In genomic region chr13:44437356-44438233, GRCh38 we compare ENCODE assay signal across 8 cellular contexts.
A peak's percentile ranks its signal among the peaks of the same experiment; 100 is the strongest.
DNase-seq lines count a peak whose midpoint lies in the region; ATAC-seq lines count a peak whose summit lies in the region.

No MANE protein-coding gene starts in this region.

- H3K36me3 Mint-ChIP-seq in activated T-cell treated with anti-CD3 and anti-CD28 coated beads, Interleukin-2, amount 50 U/mL, for 72 hours (ENCODE audit: insufficient read depth in 2 of 2), result peaks cover 0 to 6% of the 10 kb centered on the region in 2 donors
- H3K36me3 Mint-ChIP-seq in activated naive CD8-positive, alpha-beta T cell treated with anti-CD3 and anti-CD28 coated beads for 36 hours, result peaks cover 3% of the 10 kb centered on the region

- H3K27me3 Mint-ChIP-seq in activated T-cell treated with anti-CD3 and anti-CD28 coated beads, Interleukin-2, amount 50 U/mL, for 72 hours (ENCODE audit: low read depth), result peaks cover 23% of the 10 kb centered on the region
- peaks cover 16% of the 10 kb centered on the region for H3K27me3 Mint-ChIP-seq in activated naive CD8-positive, alpha-beta T cell treated with anti-CD3 and anti-CD28 coated beads for 36 hours

- no peaks in the 10 kb centered on the region for H3K9me3 Mint-ChIP-seq in activated T-cell treated with anti-CD3 and anti-CD28 coated beads, Interleukin-2, amount 50 U/mL, for 72 hours
- H3K9me3 Mint-ChIP-seq in activated naive CD8-positive, alpha-beta T cell treated with anti-CD3 and anti-CD28 coated beads for 36 hours, result no peaks in the 10 kb centered on the region

- H3K27ac Mint-ChIP-seq in activated T-cell treated with anti-CD3 and anti-CD28 coated beads, Interleukin-2, amount 50 U/mL, for 72 hours, result no peak overlapping the region
- H3K27ac Mint-ChIP-seq in activated naive CD8-positive, alpha-beta T cell treated with anti-CD3 and anti-CD28 coated beads for 36 hours, result no peak overlapping the region

- DNase-seq in activated T-cell treated with anti-CD3 and anti-CD28 coated beads, Interleukin-2, amount 50 U/mL, for 72 hours, result no peak
- DNase-seq in activated T-cell treated with anti-CD3 and anti-CD28 coated beads, Interleukin-2, amount 50 U/mL, for 48 hours, result no peak
- peak; percentile 34 to 64 for DNase-seq in NCI-H1930 (lab: John Stamatoyannopoulos, UW)
- DNase-seq in activated naive CD8-positive, alpha-beta T cell treated with anti-CD3 and anti-CD28 coated beads for 36 hours, result no peak
- no peak for DNase-seq in left ventricle myocardium superior
- no peak for DNase-seq in skeletal muscle cell (ENCODE audit: low read depth)

- H3K4me3 Mint-ChIP-seq in activated T-cell treated with anti-CD3 and anti-CD28 coated beads, Interleukin-2, amount 50 U/mL, for 72 hours, result peak overlapping the region; percentile 86 to 93
- H3K4me3 Mint-ChIP-seq in activated naive CD8-positive, alpha-beta T cell treated with anti-CD3 and anti-CD28 coated beads for 36 hours, result peak overlapping the region; percentile 55

- intact Hi-C loops in left ventricle myocardium superior (cut with micrococcal nuclease), result loop anchor here (2.0 to 5.0 kb wide), 3 partner anchors 200 to 529 kb away; no protein-coding TSS in a partner anchor

- ATAC-seq in activated T-cell treated with anti-CD3 and anti-CD28 coated beads, Interleukin-2, amount 50 U/mL, for 72 hours (replicated peaks in 1 of 2), result no peak
- ATAC-seq in left ventricle myocardium superior, result peak; percentile 2
- ATAC-seq in GM18511 (IDR thresholded peaks at IDR 0.05; ENCODE audit: unreplicated experiment), result no peak
- no peak for ATAC-seq in GM18909 (IDR thresholded peaks at IDR 0.05; ENCODE audit: poor library complexity, unreplicated experiment)

- H3K4me1 Mint-ChIP-seq in activated T-cell treated with anti-CD3 and anti-CD28 coated beads, Interleukin-2, amount 50 U/mL, for 72 hours (ENCODE audit: low read depth), result peaks cover 34% of the 10 kb centered on the region
- H3K4me1 Mint-ChIP-seq in activated naive CD8-positive, alpha-beta T cell treated with anti-CD3 and anti-CD28 coated beads for 36 hours, result peaks cover 23% of the 10 kb centered on the region

- H3K4me3 ChIP-seq in skeletal muscle cell (ENCODE audit: low read depth, low read length), result peak overlapping the region; percentile 82

Comparison
In these comparisons a context has a peak if more than half of its experiments do, and no peak if none do; other contexts are left out.
1. DNase-seq: peak in NCI-H1930 (2 of 2); none in activated T-cell treated with anti-CD3 and anti-CD28 coated beads, Interleukin-2, amount 50 U/mL, for 72 hours (0 of 2), activated T-cell treated with anti-CD3 and anti-CD28 coated beads, Interleukin-2, amount 50 U/mL, for 48 hours (0 of 2), activated naive CD8-positive, alpha-beta T cell treated with anti-CD3 and anti-CD28 coated beads for 36 hours (single experiment), left ventricle myocardium superior (single experiment) and skeletal muscle cell (single experiment).